ENCODE assay signal across 8 cellular contexts in the genomic region with DNA sequence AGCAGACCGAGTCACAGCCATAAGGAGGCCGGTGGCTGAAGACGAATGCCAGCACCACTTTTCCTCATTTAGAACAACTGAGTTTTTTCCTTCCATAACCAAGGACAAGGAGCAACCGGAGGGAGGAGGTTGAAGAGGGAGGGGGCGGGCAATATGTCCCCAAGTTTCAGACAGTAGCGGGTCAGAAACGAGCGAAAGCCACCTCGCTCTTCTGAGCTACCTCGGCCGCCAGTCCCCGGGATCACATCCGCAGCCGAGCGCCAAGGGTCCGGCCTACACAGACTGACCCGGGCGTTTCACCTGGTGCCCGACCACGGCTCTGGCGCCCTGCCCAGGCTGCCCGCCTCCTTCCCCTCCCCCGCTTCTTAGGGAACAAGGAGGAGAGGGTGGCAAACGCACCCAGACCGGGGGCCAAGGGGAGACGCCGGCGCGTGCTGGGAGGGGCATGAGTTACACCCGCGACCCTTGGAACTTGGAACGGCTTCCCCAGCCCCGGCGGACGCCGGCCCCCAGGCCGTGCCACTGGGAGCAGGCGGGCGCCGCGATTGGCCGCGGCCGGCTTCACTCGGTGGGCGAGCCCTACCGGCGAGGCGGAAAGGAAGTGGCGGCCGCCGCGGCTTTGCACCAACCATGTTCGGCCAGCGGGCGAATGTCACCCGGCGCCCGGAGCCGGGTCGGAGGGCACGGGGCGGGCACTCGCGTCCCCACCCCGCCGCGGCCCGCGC. TPM values are rescaled to one million over a fixed set of nuclear protein-coding genes. Genes with fewer than 3 reads are reported as not detected.
DNase-seq lines count a peak whose midpoint lies in the region; ATAC-seq and TF ChIP-seq lines count a peak whose summit lies in the region.

No MANE protein-coding gene starts in this region.

- H3K9me3 ChIP-seq in SK-N-SH (no peaks in the 10 kb centered on the region), adipocyte (ENCODE audit: control insufficient read depth, low read length) (no peaks in the 10 kb centered on the region), cardiac muscle cell (ENCODE audit: low read depth) (no peaks in the 10 kb centered on the region)

- peak in 1 of 2 experiments; percentile 26; a peak in 1 of 4 replicates for TF ChIP-seq EP300 in SK-N-SH (IDR thresholded peaks at IDR 0.05; ENCODE audit: borderline replicate concordance in 1 of 2, low read depth in 1 of 2, low read length in 1 of 2)

- H3K4me3 ChIP-seq in SK-N-SH (ENCODE audit: low read depth in 2 of 2, low read length in 1 of 2) = peak overlapping the region; percentile 60 to 75
- peak overlapping the region; percentile 99 for H3K4me3 ChIP-seq in adipocyte (ENCODE audit: low read length)
- peak overlapping the region; percentile 53 for H3K4me3 ChIP-seq in cardiac muscle cell

- H3K27ac Mint-ChIP-seq in osteocyte (ENCODE audit: unreplicated experiment) = peak overlapping the region; percentile 95

- H3K27me3 Mint-ChIP-seq in osteocyte (ENCODE audit: unreplicated experiment) = no peaks in the 10 kb centered on the region

- H3K4me1 ChIP-seq in SK-N-SH (ENCODE audit: control insufficient read depth in 1 of 2, insufficient read depth in 2 of 2, low read depth in 1 of 2, low read length in 1 of 2) (peaks cover 0 to 31% of the 10 kb centered on the region in 2 experiments; a peak in 2 of 4 replicates), adipocyte (ENCODE audit: control insufficient read depth, insufficient read depth, low read length) (peaks cover 35% of the 10 kb centered on the region), cardiac muscle cell (ENCODE audit: low read depth) (peaks cover 9% of the 10 kb centered on the region)

- POLR2A ChIA-PET in SK-N-SH (lab: Yijun Ruan, JAX) = no interaction called here

- no peaks in the 10 kb centered on the region for H3K9me3 Mint-ChIP-seq in osteocyte (ENCODE audit: unreplicated experiment)

- H3K27me3 ChIP-seq in SK-N-SH (ENCODE audit: insufficient read depth) = no peaks in the 10 kb centered on the region
- no peaks in the 10 kb centered on the region for H3K27me3 ChIP-seq in adipocyte (replicated peaks; ENCODE audit: control insufficient read depth, insufficient read depth, low read length)
- no peaks in the 10 kb centered on the region for H3K27me3 ChIP-seq in cardiac muscle cell

- H3F3A ChIP-seq in SK-N-SH (replicated peaks; ENCODE audit: insufficient read depth) = peaks cover 10% of the 10 kb centered on the region

- CTCF ChIA-PET in SK-N-SH (lab: Yijun Ruan, JAX) = no interaction called here

- peaks cover 5% of the 10 kb centered on the region for H3K36me3 Mint-ChIP-seq in osteocyte (ENCODE audit: unreplicated experiment)

- H2AFZ ChIP-seq in SK-N-SH (ENCODE audit: low read depth) = peak overlapping the region; percentile 76

- ATAC-seq in GM19023 (IDR thresholded peaks at IDR 0.05; ENCODE audit: unreplicated experiment) = peak; percentile 23
- peak; percentile 18 for ATAC-seq in HG03565 (IDR thresholded peaks at IDR 0.05; ENCODE audit: unreplicated experiment)
- no peak for ATAC-seq in GM18870 (IDR thresholded peaks at IDR 0.05; ENCODE audit: unreplicated experiment)

- H3K9me2 ChIP-seq in SK-N-SH = no peaks in the 10 kb centered on the region

- no peak for TF ChIP-seq CTCF in SK-N-SH (IDR thresholded peaks at IDR 0.05)
- TF ChIP-seq CTCF in cardiac muscle cell (IDR thresholded peaks at IDR 0.05; ENCODE audit: low read depth, low read length) = no peak
- TF ChIP-seq CTCF in osteocyte (IDR thresholded peaks at IDR 0.05) = no peak

- H3K9ac ChIP-seq in SK-N-SH = peak overlapping the region; percentile 85
- peak overlapping the region; percentile 96 for H3K9ac ChIP-seq in adipocyte (ENCODE audit: low read length)

- H3K79me2 ChIP-seq in SK-N-SH (ENCODE audit: insufficient read depth) = peaks cover 70% of the 10 kb centered on the region

- H3K27ac ChIP-seq in SK-N-SH (ENCODE audit: low read depth in 2 of 2, low read length in 1 of 2) (peak overlapping the region; percentile 87 to 97), cardiac muscle cell (peak overlapping the region; percentile 94)

- WGBS in SK-N-SH (ENCODE audit: low lambda C conversion rate) = 0% methylated on average over 11 of the region's 70 CpGs

- no peak for TF ChIP-seq RAD21 in SK-N-SH (IDR thresholded peaks at IDR 0.05; ENCODE audit: low read length)

- H3K4me3 Mint-ChIP-seq in osteocyte (ENCODE audit: unreplicated experiment) = peak overlapping the region; percentile 84

- DNase-seq in CD1c-positive myeloid dendritic cell (ENCODE audit: extremely low spot score) (peak; percentile 89), SK-N-SH (peak; percentile 87), adipocyte (ENCODE audit: low read depth) (peak; percentile 86), cardiac muscle cell (ENCODE audit: low read depth in 1 of 2, low spot score in 1 of 2) (peak; percentile 76 to 93), osteocyte (ENCODE audit: extremely low spot score, unreplicated experiment) (peak; percentile 90)

- H3K4me1 Mint-ChIP-seq in osteocyte (ENCODE audit: unreplicated experiment) = peaks cover 28% of the 10 kb centered on the region

- H3K36me3 ChIP-seq in SK-N-SH (replicated peaks in 1 of 2; ENCODE audit: control insufficient read depth in 1 of 2, insufficient read depth in 2 of 2, low read length in 1 of 2) (no peaks in the 10 kb centered on the region), adipocyte (ENCODE audit: control insufficient read depth, insufficient read depth, low read length, severe bottlenecking) (no peaks in the 10 kb centered on the region), cardiac muscle cell (no peaks in the 10 kb centered on the region)

- peaks cover 19% of the 10 kb centered on the region; the same call in 1 of the 2 replicates for H4K20me1 ChIP-seq in SK-N-SH (ENCODE audit: insufficient read depth)

- H3K4me2 ChIP-seq in SK-N-SH = peak overlapping the region; percentile 79

TF ChIP-seq in SK-N-SH, 30 proteins besides CTCF, POLR2A, EP300 and RAD21 (continues in another document):
- TF ChIP-seq RFX5 (IDR thresholded peaks at IDR 0.05; ENCODE audit: low read length) (no peak), MXI1 (IDR thresholded peaks at IDR 0.05; ENCODE audit: low read depth, low read length) (peak; percentile 69; the same call in 1 of the 2 replicates), MAX (IDR thresholded peaks at IDR 0.05; ENCODE audit: low read depth) (peak; percentile 57; the same call in 1 of the 2 replicates), ELF1 (IDR thresholded peaks at IDR 0.05) (peak; percentile 25; the same call in 1 of the 2 replicates), TCF12 (IDR thresholded peaks at IDR 0.05) (peak; percentile 9; the same call in 1 of the 2 replicates), YY1 (IDR thresholded peaks at IDR 0.05; ENCODE audit: low read depth) (peak; percentile 66), PBX3 (IDR thresholded peaks at IDR 0.05) (peak; percentile 81), NRF1 (IDR thresholded peaks at IDR 0.05; ENCODE audit: low read depth, low read length) (no peak), GABPA (IDR thresholded peaks at IDR 0.05; ENCODE audit: low read depth) (peak; percentile 55; the same call in 1 of the 2 replicates), TAF1 (IDR thresholded peaks at IDR 0.05; ENCODE audit: borderline replicate concordance, low read depth, low read length) (no peak; the same call in 1 of the 2 replicates), EZH2phosphoT487 (IDR thresholded peaks at IDR 0.05; ENCODE audit: borderline replicate concordance, low read depth) (no peak), FOXM1 (IDR thresholded peaks at IDR 0.05; ENCODE audit: low read depth) (no peak), GATA2 (CRISPR knock-in tag; IDR thresholded peaks at IDR 0.05) (no peak), NFIC (IDR thresholded peaks at IDR 0.05; ENCODE audit: borderline replicate concordance) (peak; percentile 74), SIN3A (IDR thresholded peaks at IDR 0.05; ENCODE audit: borderline replicate concordance, low read depth, low read length) (peak; percentile 37; the same call in 1 of the 2 replicates), TEAD4 (IDR thresholded peaks at IDR 0.05; ENCODE audit: borderline replicate concordance, insufficient read depth) (no peak), CHD2 (IDR thresholded peaks at IDR 0.05; ENCODE audit: low read length, partially characterized antibody) (no peak)
- TF ChIP-seq, protein P1, sequence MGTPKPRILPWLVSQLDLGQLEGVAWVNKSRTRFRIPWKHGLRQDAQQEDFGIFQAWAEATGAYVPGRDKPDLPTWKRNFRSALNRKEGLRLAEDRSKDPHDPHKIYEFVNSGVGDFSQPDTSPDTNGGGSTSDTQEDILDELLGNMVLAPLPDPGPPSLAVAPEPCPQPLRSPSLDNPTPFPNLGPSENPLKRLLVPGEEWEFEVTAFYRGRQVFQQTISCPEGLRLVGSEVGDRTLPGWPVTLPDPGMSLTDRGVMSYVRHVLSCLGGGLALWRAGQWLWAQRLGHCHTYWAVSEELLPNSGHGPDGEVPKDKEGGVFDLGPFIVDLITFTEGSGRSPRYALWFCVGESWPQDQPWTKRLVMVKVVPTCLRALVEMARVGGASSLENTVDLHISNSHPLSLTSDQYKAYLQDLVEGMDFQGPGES (IDR thresholded peaks at IDR 0.05; ENCODE audit: low read depth, low read length) = no peak
- TF ChIP-seq, protein P2, sequence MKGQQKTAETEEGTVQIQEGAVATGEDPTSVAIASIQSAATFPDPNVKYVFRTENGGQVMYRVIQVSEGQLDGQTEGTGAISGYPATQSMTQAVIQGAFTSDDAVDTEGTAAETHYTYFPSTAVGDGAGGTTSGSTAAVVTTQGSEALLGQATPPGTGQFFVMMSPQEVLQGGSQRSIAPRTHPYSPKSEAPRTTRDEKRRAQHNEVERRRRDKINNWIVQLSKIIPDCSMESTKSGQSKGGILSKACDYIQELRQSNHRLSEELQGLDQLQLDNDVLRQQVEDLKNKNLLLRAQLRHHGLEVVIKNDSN (IDR thresholded peaks at IDR 0.05; ENCODE audit: borderline replicate concordance, low read depth) = no peak

RNA-seq across cellular contexts. Expression of gene IRF2, which starts 1.6 kb away (rescaled TPM):
- polyA plus RNA-seq in SK-N-SH (2012; rRNA removed) (23.3 and 23.6 TPM in 2 replicates), cardiac muscle cell (4.0 and 9.3 TPM in 2 replicates)
- polyA plus RNA-seq in SK-N-SH (2012; cell fraction: cytosol; rRNA removed) = 20.7 and 23.5 TPM in 2 replicates
- polyA plus RNA-seq in SK-N-SH (2012; cell fraction: nucleus; rRNA removed) = 18.0 and 21.4 TPM in 2 replicates
- total RNA-seq in cardiac muscle cell (11.8 and 12.0 TPM in 2 replicates), osteocyte (21.8 and 26.6 TPM in 2 replicates)
